ENCODE assay signal across 8 cellular contexts in genomic region chr5:149999359-149999758, GRCh38. TPM values are rescaled to one million over a fixed set of nuclear protein-coding genes. Genes with fewer than 3 reads are reported as not detected.
DNase-seq lines count a peak whose midpoint lies in the region; ATAC-seq and TF ChIP-seq lines count a peak whose summit lies in the region.

No MANE protein-coding gene starts in this region.

- H3K27me3 Mint-ChIP-seq in activated T-cell treated with anti-CD3 and anti-CD28 coated beads, Interleukin-2, amount 50 U/mL, for 72 hours (ENCODE audit: low read depth): no peaks in the 10 kb centered on the region

- no peak for TF ChIP-seq CTCF in tibial artery (IDR thresholded peaks at IDR 0.05)

- ATAC-seq in activated T-cell treated with anti-CD3 and anti-CD28 coated beads, Interleukin-2, amount 50 U/mL, for 72 hours (replicated peaks in 1 of 2): no peak
- no peak for ATAC-seq in activated naive CD4-positive, alpha-beta T cell treated with anti-CD3 and anti-CD28 coated beads, Interleukin-2, amount 50 U/mL, for 72 hours
- ATAC-seq in GM18870 (IDR thresholded peaks at IDR 0.05; ENCODE audit: unreplicated experiment): no peak
- ATAC-seq in HG03469 (IDR thresholded peaks at IDR 0.05; ENCODE audit: unreplicated experiment): no peak

- H3K9me3 ChIP-seq in iPS-20b (ENCODE audit: insufficient read depth, low read depth, low read length) (no peaks in the 10 kb centered on the region), tibial artery (no peaks in the 10 kb centered on the region)

- H3K4me3 ChIP-seq in iPS-20b (ENCODE audit: low read length) (peak overlapping the region; percentile 89), tibial artery (peak overlapping the region; percentile 67 to 99)

- H3K36me3 ChIP-seq in iPS-20b (ENCODE audit: insufficient read depth, low read depth, low read length) (peaks cover 5% of the 10 kb centered on the region), tibial artery (peaks cover 0 to 16% (median 0%) of the 10 kb centered on the region in 3 donors)

- H3K27me3 ChIP-seq in iPS-20b (ENCODE audit: insufficient read depth, low read length) (0 out of 2 replicates have a peak, but pooled peaks cover 3% of the 10 kb centered on the region), tibial artery (no peaks in the 10 kb centered on the region)

- peak overlapping the region; percentile 94 for H3K27ac Mint-ChIP-seq in activated T-cell treated with anti-CD3 and anti-CD28 coated beads, Interleukin-2, amount 50 U/mL, for 72 hours
- peak overlapping the region; percentile 94 for H3K27ac Mint-ChIP-seq in activated naive CD4-positive, alpha-beta T cell treated with anti-CD3 and anti-CD28 coated beads, Interleukin-2, amount 50 U/mL, for 72 hours

- H3K4me1 Mint-ChIP-seq in activated T-cell treated with anti-CD3 and anti-CD28 coated beads, Interleukin-2, amount 50 U/mL, for 72 hours (ENCODE audit: low read depth): peaks cover 35% of the 10 kb centered on the region

- H3K36me3 Mint-ChIP-seq in activated T-cell treated with anti-CD3 and anti-CD28 coated beads, Interleukin-2, amount 50 U/mL, for 72 hours (ENCODE audit: insufficient read depth in 2 of 2): peaks cover 2 to 10% of the 10 kb centered on the region in 2 donors
- peaks cover 18 to 29% of the 10 kb centered on the region in 2 donors for H3K36me3 Mint-ChIP-seq in activated naive CD4-positive, alpha-beta T cell treated with anti-CD3 and anti-CD28 coated beads, Interleukin-2, amount 50 U/mL, for 72 hours

- H3K9ac ChIP-seq in iPS-20b (ENCODE audit: low read depth, low read length): peak overlapping the region; percentile 85; the same call in 1 of the 2 replicates

- H3K9me3 Mint-ChIP-seq in activated T-cell treated with anti-CD3 and anti-CD28 coated beads, Interleukin-2, amount 50 U/mL, for 72 hours: no peaks in the 10 kb centered on the region
- no peaks in the 10 kb centered on the region for H3K9me3 Mint-ChIP-seq in activated naive CD4-positive, alpha-beta T cell treated with anti-CD3 and anti-CD28 coated beads, Interleukin-2, amount 50 U/mL, for 72 hours

- H3K4me3 Mint-ChIP-seq in activated T-cell treated with anti-CD3 and anti-CD28 coated beads, Interleukin-2, amount 50 U/mL, for 72 hours: peak overlapping the region; percentile 93

- peaks cover 14% of the 10 kb centered on the region for H3K4me1 ChIP-seq in iPS-20b (ENCODE audit: insufficient read depth, low read length)
- peaks cover 0 to 50% (median 29%) of the 10 kb centered on the region in 4 donors for H3K4me1 ChIP-seq in tibial artery

- H3K27ac ChIP-seq in iPS-20b (ENCODE audit: low read length): no peak overlapping the region
- peak overlapping the region; percentile 87 to 96 for H3K27ac ChIP-seq in tibial artery

- no peak for DNase-seq in activated T-cell treated with anti-CD3 and anti-CD28 coated beads, Interleukin-2, amount 50 U/mL, for 72 hours
- DNase-seq in activated T-cell treated with anti-CD3 and anti-CD28 coated beads, Interleukin-2, amount 50 U/mL, for 48 hours: no peak
- DNase-seq in activated naive CD4-positive, alpha-beta T cell treated with anti-CD3 and anti-CD28 coated beads, Interleukin-2, amount 50 U/mL, for 72 hours (ENCODE audit: low spot score in 2 of 2): no peak
- no peak for DNase-seq in tibial artery
- DNase-seq in NCI-H345 (lab: John Stamatoyannopoulos, UW): no peak

- intact Hi-C loops in tibial artery (cut with DNase I; ENCODE audit: low total_unique reads): loop anchor here (10.0 kb wide), 1 partner anchor 355 kb away; no protein-coding TSS in a partner anchor

RNA-seq across cellular contexts. Expression of gene TIGD6, which starts 1.1 kb away (rescaled TPM):
- 1 to 10 TPM; 2.6 to 3.1 TPM for total RNA-seq in activated T-cell treated with anti-CD3 and anti-CD28 coated beads, Interleukin-2, amount 50 U/mL, for 72 hours
- total RNA-seq in activated naive CD4-positive, alpha-beta T cell treated with anti-CD3 and anti-CD28 coated beads, Interleukin-2, amount 50 U/mL, for 72 hours: 1 to 10 TPM; 1.9 to 3.0 TPM

RNA-seq across cellular contexts. Expression of gene HMGXB3, which starts 1.2 kb away (rescaled TPM):
- 10 to 100 TPM; 32.2 to 34.6 TPM for total RNA-seq in activated T-cell treated with anti-CD3 and anti-CD28 coated beads, Interleukin-2, amount 50 U/mL, for 72 hours
- total RNA-seq in activated naive CD4-positive, alpha-beta T cell treated with anti-CD3 and anti-CD28 coated beads, Interleukin-2, amount 50 U/mL, for 72 hours: 10 to 100 TPM; 19.9 to 40.8 TPM

RNA-seq across cellular contexts. Expression of gene SLC26A2, which starts 38.8 kb away (rescaled TPM):
- total RNA-seq in activated T-cell treated with anti-CD3 and anti-CD28 coated beads, Interleukin-2, amount 50 U/mL, for 72 hours: 1 to 10 TPM; 7.5 to 8.0 TPM
- 1 to 10 TPM; 3.9 to 8.4 TPM for total RNA-seq in activated naive CD4-positive, alpha-beta T cell treated with anti-CD3 and anti-CD28 coated beads, Interleukin-2, amount 50 U/mL, for 72 hours

RNA-seq across cellular contexts. Expression of gene PDE6A, which starts 54.8 kb away (rescaled TPM):
- total RNA-seq in activated T-cell treated with anti-CD3 and anti-CD28 coated beads, Interleukin-2, amount 50 U/mL, for 72 hours: under 1 TPM in 1 of 2 donors, not detected in 1; 0.05 TPM
- not detected for total RNA-seq in activated naive CD4-positive, alpha-beta T cell treated with anti-CD3 and anti-CD28 coated beads, Interleukin-2, amount 50 U/mL, for 72 hours
